8 cellular contexts compared by ENCODE assay signal in the genomic region with DNA sequence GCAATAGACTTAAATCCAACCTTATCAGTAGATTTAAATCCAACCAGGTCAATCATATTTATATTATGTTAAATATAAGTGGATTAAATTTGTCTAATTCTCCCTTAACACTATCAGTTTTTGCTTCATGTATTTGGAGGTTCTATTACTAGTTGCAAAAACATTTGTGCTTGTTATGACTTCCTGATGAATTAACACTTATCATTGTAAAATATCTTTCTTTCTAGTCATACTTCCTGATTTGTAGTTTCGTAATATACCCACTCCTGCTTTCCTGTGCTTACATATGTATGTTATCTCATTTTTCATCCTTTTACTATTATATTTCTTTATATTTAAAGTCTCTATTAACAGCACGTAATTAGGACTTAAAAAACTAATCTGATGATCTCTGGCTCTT. TPM values are rescaled to one million over a fixed set of nuclear protein-coding genes. Genes with fewer than 3 reads are reported as not detected.
"Had no signal": no experiment of that assay in that cellular context is flagged by ENCODE, and none has a peak within 500 bp of the region (broad histone marks: within the 10 kb centered on the region; RNA-seq: fewer than 3 reads in every experiment).

No MANE protein-coding gene starts in this region.

RNA-seq across cellular contexts. Expression of a gene that starts 30.0 kb away (rescaled TPM):
- total RNA-seq: activated CD4-positive, alpha-beta memory T cell treated with anti-CD3 and anti-CD28 coated beads for 36 hours; activated naive CD4-positive, alpha-beta T cell treated with anti-CD3 and anti-CD28 coated beads, Interleukin-2, amount 50 U/mL, for 72 hours; activated T-cell treated with anti-CD3 and anti-CD28 coated beads, Interleukin-2, amount 50 U/mL, for 4 hours; cerebellum; left lobe of liver; omental fat pad; psoas muscle; sciatic nerve had no signal
